17 cellular contexts compared by ENCODE assay signal in genomic region chr6:78829407-78829806, GRCh38.
"Had no signal": no experiment of that assay in that cellular context is flagged by ENCODE, and none has a peak within 500 bp of the region (broad histone marks: within the 10 kb centered on the region; RNA-seq: fewer than 3 reads in every experiment).

No MANE protein-coding gene starts in this region.

- H3K4me1 ChIP-seq: sigmoid colon, suprapubic skin had no signal

- DNase-seq: activated CD4-positive, alpha-beta T cell treated with anti-CD3 and anti-CD28 coated beads, Interleukin-2, amount 50 U/mL, for 1 hour; activated naive CD4-positive, alpha-beta T cell treated with anti-CD3 and anti-CD28 coated beads, Interleukin-2, amount 50 U/mL, for 16 hours; adrenal gland; central memory CD4-positive, alpha-beta T cell; cortex of kidney; erythroblast; mesendoderm; occipital lobe; sigmoid colon; stimulated activated CD4-positive, alpha-beta T cell treated with anti-CD3 and anti-CD28 coated beads, Interleukin-2, amount 100 ng/mL, for 48 hours; stimulated activated CD8-positive, alpha-beta memory T cell treated with anti-CD3 and anti-CD28 coated beads, Interleukin-4, amount 100 ng/mL, for 48 hours; stimulated activated naive CD8-positive, alpha-beta T cell treated with anti-CD3 and anti-CD28 coated beads, Interleukin-15, Interleukin-2, amounts not matched to agents 100 U/mL and 50 U/mL, for 24 hours; upper lobe of left lung had no signal

- H3K27me3 ChIP-seq: adrenal gland, hepatocyte, sigmoid colon, suprapubic skin, upper lobe of left lung had no signal

- H3K4me2 ChIP-seq: hepatocyte had no signal

- H3K4me3 ChIP-seq: adrenal gland, hepatocyte, sigmoid colon, suprapubic skin, upper lobe of left lung had no signal

- H3K36me3 ChIP-seq: adrenal gland, sigmoid colon, suprapubic skin, upper lobe of left lung had no signal

- H3K79me2 ChIP-seq: hepatocyte had no signal

- H3K27ac Mint-ChIP-seq: activated T-helper 2 cell treated with anti-CD3 and anti-CD28 coated beads, Interferon-gamma antibody, Interleukin-2, Interleukin-4, amounts not matched to agents 10 μg/mL and 5 μg/mL and 100 μg/mL, durations not matched to agents 14 hours and 24 hours and 36 hours; nephron had no signal

- ATAC-seq: stimulated activated naive CD8-positive, alpha-beta T cell treated with anti-CD3 and anti-CD28 coated beads, Interleukin-15, Interleukin-2, amounts not matched to agents 100 U/mL and 50 U/mL, for 24 hours had no signal

- H3K27ac ChIP-seq: adrenal gland, hepatocyte, sigmoid colon, suprapubic skin, upper lobe of left lung had no signal

- H2AFZ ChIP-seq: hepatocyte had no signal

- H3K4me3 Mint-ChIP-seq: nephron had no signal

- H3K9me3 ChIP-seq: adrenal gland, suprapubic skin, upper lobe of left lung had no signal

- H3K9me3 Mint-ChIP-seq: activated T-helper 2 cell treated with anti-CD3 and anti-CD28 coated beads, Interferon-gamma antibody, Interleukin-2, Interleukin-4, amounts not matched to agents 10 μg/mL and 5 μg/mL and 100 μg/mL, durations not matched to agents 14 hours and 24 hours and 36 hours; nephron had no signal
